13 cellular contexts compared by ENCODE assay signal in the genomic region with DNA sequence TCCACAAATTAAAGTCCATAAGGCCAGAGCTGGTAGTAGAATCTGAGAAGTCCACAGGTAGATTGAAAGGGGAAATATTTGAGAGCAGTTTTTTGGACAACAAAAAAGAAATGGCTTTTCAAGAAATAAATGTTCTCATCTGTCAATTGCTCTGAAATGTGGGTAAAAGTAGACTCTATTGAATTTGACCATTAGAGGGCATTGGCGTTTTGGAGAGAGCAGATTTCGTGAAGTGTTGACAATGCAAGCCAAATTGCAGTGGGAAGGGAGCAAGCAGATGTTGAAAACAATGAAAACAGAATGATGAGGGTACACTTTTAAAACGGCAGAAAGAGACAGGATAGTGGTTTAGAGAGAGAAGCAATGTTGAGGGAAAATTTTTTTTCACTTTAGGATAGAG.
A peak's percentile ranks its signal among the peaks of the same experiment; 100 is the strongest.
DNase-seq lines count a peak whose midpoint lies in the region; ATAC-seq, FAIRE-seq and TF ChIP-seq lines count a peak whose summit lies in the region.
"Had no signal": no experiment of that assay in that cellular context is flagged by ENCODE, and none has a peak within 500 bp of the region (broad histone marks: within the 10 kb centered on the region; RNA-seq: fewer than 3 reads in every experiment).

No MANE protein-coding gene starts in this region.

- no peaks in the 10 kb centered on the region for H3K27me3 ChIP-seq in cardiac muscle cell
- H3K27me3 ChIP-seq in RWPE2 (ENCODE audit: insufficient read depth, poor library complexity, severe bottlenecking): no peaks in the 10 kb centered on the region
- no peaks in the 10 kb centered on the region for H3K27me3 ChIP-seq in foreskin keratinocyte

- ATAC-seq in Right ventricle myocardium inferior (no peak), RWPE2 (ENCODE audit: low read depth) (no peak), foreskin keratinocyte (no peak), GM18502 (IDR thresholded peaks at IDR 0.05; ENCODE audit: poor library complexity, unreplicated experiment) (no peak)

- no peak overlapping the region for H3K27ac ChIP-seq in cardiac muscle cell
- H3K27ac ChIP-seq in RWPE2 (ENCODE audit: poor library complexity, severe bottlenecking): no peak overlapping the region
- peak overlapping the region; percentile 91 for H3K27ac ChIP-seq in foreskin keratinocyte
- H3K27ac ChIP-seq: KMS-11 had no signal

- TF ChIP-seq CTCF in cardiac muscle cell (IDR thresholded peaks at IDR 0.05; ENCODE audit: low read depth, low read length): peak; percentile 16
- TF ChIP-seq CTCF in RWPE2 (IDR thresholded peaks at IDR 0.05; ENCODE audit: poor library complexity, severe bottlenecking): peak; percentile 53
- TF ChIP-seq CTCF in foreskin keratinocyte (conservative IDR thresholded peaks at IDR 0.05): peak; percentile 81

- H3K36me3 ChIP-seq in cardiac muscle cell: no peaks in the 10 kb centered on the region
- H3K36me3 ChIP-seq in RWPE2 (ENCODE audit: low read depth): no peaks in the 10 kb centered on the region

- intact Hi-C loops in Right ventricle myocardium inferior (cut with DNase I): no loop called here

- FAIRE-seq in urothelium cell line (lab: Jason Lieb, UNC): no peak

- DNase-seq in cardiac muscle cell (ENCODE audit: low read depth in 1 of 2, low spot score in 1 of 2): peak in 1 of 2 donors; percentile 23
- no peak for DNase-seq in Right ventricle myocardium inferior (ENCODE audit: missing footprints)
- DNase-seq in RWPE2 (ENCODE audit: low spot score): no peak
- peak in 1 of 2 donors; percentile 55 for DNase-seq in foreskin keratinocyte
- peak; percentile 17 for DNase-seq in urothelium cell line (ENCODE audit: low spot score)
- DNase-seq in activated CD4-positive, alpha-beta T cell treated with anti-CD3 and anti-CD28 coated beads for 48 hours: no peak
- no peak for DNase-seq in stimulated activated CD4-positive, alpha-beta T cell treated with anti-CD3 and anti-CD28 coated beads, Interleukin-12 subunit alpha, Interleukin-12 subunit beta, amount 100 ng/mL, for 4 hours
- DNase-seq: activated CD8-positive, alpha-beta memory T cell treated with anti-CD3 and anti-CD28 coated beads, Interleukin-2, amount 50 U/mL, for 4 hours; cortex of kidney; SHP77; stimulated activated naive CD4-positive, alpha-beta T cell treated with Interleukin-2 at 50 U/mL for 16 hours had no signal

- H3K4me1 ChIP-seq in cardiac muscle cell (ENCODE audit: low read depth) (no peaks in the 10 kb centered on the region), RWPE2 (ENCODE audit: insufficient read depth, poor library complexity, severe bottlenecking) (peaks cover 16% of the 10 kb centered on the region), foreskin keratinocyte (peaks cover 18% of the 10 kb centered on the region)

- H3K9me3 ChIP-seq in cardiac muscle cell (ENCODE audit: low read depth) (no peaks in the 10 kb centered on the region), RWPE2 (ENCODE audit: severe bottlenecking) (no peaks in the 10 kb centered on the region)

- H3K4me3 ChIP-seq in cardiac muscle cell: no peak overlapping the region
- H3K4me3 ChIP-seq in RWPE2 (ENCODE audit: severe bottlenecking): no peak overlapping the region

Comparison
In these comparisons a context has a peak if more than half of its experiments do, and no peak if none do; other contexts are left out.
1. CTCF ChIP-seq: peak in every context shown above with its lines; median percentile 81 in foreskin keratinocyte; 53 in RWPE2; 16 in cardiac muscle cell.